In genomic region chr10:88243202-88243744, GRCh38 we compare ENCODE assay signal across 13 cellular contexts.
A peak's percentile ranks its signal among the peaks of the same experiment; 100 is the strongest.
DNase-seq lines count a peak whose midpoint lies in the region; ATAC-seq and TF ChIP-seq lines count a peak whose summit lies in the region.
"Had no signal": no experiment of that assay in that cellular context is flagged by ENCODE, and none has a peak within 500 bp of the region (broad histone marks: within the 10 kb centered on the region; RNA-seq: fewer than 3 reads in every experiment).

No MANE protein-coding gene starts in this region.

- intact Hi-C loops in PC-9 (cut with micrococcal nuclease; ENCODE audit: unreplicated experiment): loop anchor here (10.0 kb wide), 1 partner anchor 88 kb away; no protein-coding TSS in a partner anchor
- intact Hi-C loops in esophagus squamous epithelium (cut with DNase I): no loop called here
- intact Hi-C loops in lower lobe of right lung (cut with DNase I): no loop called here

- POLR2A ChIA-PET in PC-9 (lab: Charles Lee; ENCODE audit: unreplicated experiment): interaction anchor here (0.6 kb wide), 1 partner anchor 144 kb away, joined by 4 read pairs; no protein-coding TSS in a partner anchor

- H3K36me3 ChIP-seq in PC-9 (ENCODE audit: low read depth) (no peaks in the 10 kb centered on the region), esophagus squamous epithelium (no peaks in the 10 kb centered on the region), lower lobe of right lung (no peaks in the 10 kb centered on the region), subcutaneous abdominal adipose tissue (ENCODE audit: control insufficient read depth in 5 of 5, insufficient read depth in 5 of 5, low read length in 5 of 5) (no peaks in the 10 kb centered on the region)

- H3K9me3 ChIP-seq in PC-9 (ENCODE audit: insufficient read depth, low read depth): no peaks in the 10 kb centered on the region
- no peaks in the 10 kb centered on the region for H3K9me3 ChIP-seq in esophagus squamous epithelium
- no peaks in the 10 kb centered on the region for H3K9me3 ChIP-seq in lower lobe of right lung
- H3K9me3 ChIP-seq in subcutaneous abdominal adipose tissue (ENCODE audit: control insufficient read depth in 5 of 5, low read length in 5 of 5): no peaks in the 10 kb centered on the region

- no peaks in the 10 kb centered on the region for H3K9me2 ChIP-seq in PC-9 (ENCODE audit: insufficient read depth)

- H3K4me2 ChIP-seq in PC-9: 0 out of 2 replicates have a peak overlapping the region, but pooled peaks have one; percentile 44

- ATAC-seq in lower lobe of right lung (no peak), HG02884 (IDR thresholded peaks at IDR 0.05; ENCODE audit: unreplicated experiment) (no peak)

- WGBS in esophagus squamous epithelium, 2 donors: 83 to 86% methylated on average over 5 of the region's 5 CpGs

- no peak for TF ChIP-seq POLR2A in esophagus squamous epithelium (IDR thresholded peaks at IDR 0.05)

- H3F3A ChIP-seq in PC-9 (ENCODE audit: insufficient read depth, low read depth): no peaks in the 10 kb centered on the region

- H4K20me1 ChIP-seq in PC-9 (ENCODE audit: insufficient read depth): no peaks in the 10 kb centered on the region

- H2AFZ ChIP-seq in PC-9: no peak overlapping the region

- H3K27ac ChIP-seq in PC-9 (no peak overlapping the region), esophagus squamous epithelium (peak overlapping the region in 3 of 4 donors; percentile 53 to 76 (median 59)), lower lobe of right lung (peak overlapping the region; percentile 54), subcutaneous abdominal adipose tissue (ENCODE audit: low read depth, low read length) (peak overlapping the region; percentile 80)

- no peak for TF ChIP-seq CTCF in PC-9 (conservative IDR thresholded peaks at IDR 0.05)
- TF ChIP-seq CTCF in esophagus squamous epithelium (IDR thresholded peaks at IDR 0.05): no peak
- TF ChIP-seq CTCF in lower lobe of right lung (IDR thresholded peaks at IDR 0.05): no peak

- DNase-seq in PC-9: no peak
- DNase-seq in esophagus squamous epithelium (lab: John Stamatoyannopoulos, UW): no peak
- DNase-seq in lower lobe of right lung: no peak
- DNase-seq in GM03348 (ENCODE audit: low spot score): no peak
- DNase-seq in NOMO-1 (lab: John Stamatoyannopoulos, UW; ENCODE audit: unreplicated experiment in 2 of 2): no peak
- DNase-seq in NCI-H187 treated with DMSO at 0.1 percent for 48 hours (lab: John Stamatoyannopoulos, UW): no peak
- DNase-seq: activated CD4-positive, alpha-beta T cell treated with anti-CD3 and anti-CD28 coated beads for 48 hours; activated T-cell treated with anti-CD3 and anti-CD28 coated beads, Interleukin-2, amount 50 U/mL, for 24 hours; AML-193; NCI-H446 treated with DMSO at 0.1 percent for 48 hours; stimulated activated CD4-positive, alpha-beta T cell treated with anti-CD3 and anti-CD28 coated beads, Interleukin-15, amount 100 ng/mL, for 24 hours had no signal

- CTCF ChIA-PET in PC-9 (lab: Charles Lee): no interaction called here

- H3K9ac ChIP-seq in subcutaneous abdominal adipose tissue (ENCODE audit: low read length in 5 of 5): peak overlapping the region in 3 of 5 donors; percentile 12 to 21 (median 18)

- H3K79me2 ChIP-seq in PC-9 (ENCODE audit: low read depth): no peaks in the 10 kb centered on the region

- H3K27me3 ChIP-seq in PC-9 (ENCODE audit: insufficient read depth, low read depth): no peaks in the 10 kb centered on the region
- H3K27me3 ChIP-seq in esophagus squamous epithelium: no peaks in the 10 kb centered on the region
- no peaks in the 10 kb centered on the region for H3K27me3 ChIP-seq in lower lobe of right lung (ENCODE audit: low read depth)
- no peaks in the 10 kb centered on the region for H3K27me3 ChIP-seq in subcutaneous abdominal adipose tissue (ENCODE audit: control insufficient read depth in 5 of 5, insufficient read depth in 4 of 5, low read length in 5 of 5)

- H3K4me3 ChIP-seq in PC-9 (no peak overlapping the region), esophagus squamous epithelium (no peak overlapping the region), lower lobe of right lung (no peak overlapping the region), subcutaneous abdominal adipose tissue (ENCODE audit: low read depth in 1 of 5, low read length in 5 of 5) (peak overlapping the region in 4 of 5 donors; percentile 5 to 66 (median 34))

- BruUV-seq in PC-9 (replicated peaks; lab: Mats Ljungman, UMichigan): no TSS peak

- H3K4me1 ChIP-seq in PC-9 (replicated peaks; ENCODE audit: insufficient read depth) (0 out of 2 replicates have a peak, but pooled peaks cover 5% of the 10 kb centered on the region), esophagus squamous epithelium (peaks cover 0 to 58% (median 22%) of the 10 kb centered on the region in 3 donors), lower lobe of right lung (peaks cover 43% of the 10 kb centered on the region), subcutaneous abdominal adipose tissue (ENCODE audit: control insufficient read depth in 5 of 5, insufficient read depth in 5 of 5, low read length in 5 of 5) (peaks cover 7 to 59% (median 41%) of the 10 kb centered on the region in 5 donors)

Comparison
In these comparisons a context has a peak if more than half of its experiments do, and no peak if none do; other contexts are left out.
1. H3K4me3 ChIP-seq: peak in subcutaneous abdominal adipose tissue (4 of 5); none in PC-9 (single experiment), esophagus squamous epithelium (0 of 4) and lower lobe of right lung (single experiment).